ENCODE assay signal across 8 cellular contexts in genomic region chr2:99488999-99489757, GRCh38. TPM values are rescaled to one million over a fixed set of nuclear protein-coding genes. Genes with fewer than 3 reads are reported as not detected.
DNase-seq lines count a peak whose midpoint lies in the region; ATAC-seq lines count a peak whose summit lies in the region.

No MANE protein-coding gene starts in this region.

- H3K9me3 ChIP-seq in mucosa of stomach (ENCODE audit: control insufficient read depth, low read length) = no peaks in the 10 kb centered on the region

- peak overlapping the region; percentile 81 for H3K9ac ChIP-seq in mucosa of stomach (ENCODE audit: low read length)

- peak overlapping the region; percentile 97 for H3K4me3 Mint-ChIP-seq in activated T-cell treated with anti-CD3 and anti-CD28 coated beads, Interleukin-2, amount 50 U/mL, for 24 hours
- peak overlapping the region; percentile 99 for H3K4me3 Mint-ChIP-seq in stimulated activated naive CD8-positive, alpha-beta T cell treated with anti-CD3 and anti-CD28 coated beads, Interleukin-15, Interleukin-2, amounts not matched to agents 100 ng/mL and 50 ng/mL, for 24 hours

- peak overlapping the region; percentile 77 for H3K4me3 ChIP-seq in mucosa of stomach (ENCODE audit: low read length)

- H3K4me1 ChIP-seq in mucosa of stomach (ENCODE audit: control insufficient read depth, insufficient read depth, low read length) = peaks cover 5% of the 10 kb centered on the region

- peak; percentile 39 for DNase-seq in SKM-1 treated with dmso at 0.1 percent for 144 hours (lab: John Stamatoyannopoulos, UW; ENCODE audit: unreplicated experiment)
- DNase-seq in SKM-1 (lab: John Stamatoyannopoulos, UW; ENCODE audit: unreplicated experiment) = no peak
- DNase-seq in NCI-H510A (lab: John Stamatoyannopoulos, UW) = peak; percentile 28
- DNase-seq in activated T-cell treated with anti-CD3 and anti-CD28 coated beads, Interleukin-2, amount 50 U/mL, for 24 hours = peak; percentile 59

- peaks cover 26% of the 10 kb centered on the region for H3K36me3 Mint-ChIP-seq in activated T-cell treated with anti-CD3 and anti-CD28 coated beads, Interleukin-2, amount 50 U/mL, for 24 hours (ENCODE audit: low read depth)
- H3K36me3 Mint-ChIP-seq in stimulated activated naive CD8-positive, alpha-beta T cell treated with anti-CD3 and anti-CD28 coated beads, Interleukin-15, Interleukin-2, amounts not matched to agents 100 ng/mL and 50 ng/mL, for 24 hours (ENCODE audit: low read depth) = peaks cover 20% of the 10 kb centered on the region

- ATAC-seq in HG02938 (IDR thresholded peaks at IDR 0.05; ENCODE audit: unreplicated experiment) (peak; percentile 28), esophagus mucosa (peak; percentile 45)

- no peaks in the 10 kb centered on the region for H3K27me3 Mint-ChIP-seq in activated T-cell treated with anti-CD3 and anti-CD28 coated beads, Interleukin-2, amount 50 U/mL, for 24 hours
- no peaks in the 10 kb centered on the region for H3K27me3 Mint-ChIP-seq in stimulated activated naive CD8-positive, alpha-beta T cell treated with anti-CD3 and anti-CD28 coated beads, Interleukin-15, Interleukin-2, amounts not matched to agents 100 ng/mL and 50 ng/mL, for 24 hours

- peaks cover 42% of the 10 kb centered on the region for H3K4me1 Mint-ChIP-seq in activated T-cell treated with anti-CD3 and anti-CD28 coated beads, Interleukin-2, amount 50 U/mL, for 24 hours (ENCODE audit: low read depth)
- peaks cover 64% of the 10 kb centered on the region for H3K4me1 Mint-ChIP-seq in stimulated activated naive CD8-positive, alpha-beta T cell treated with anti-CD3 and anti-CD28 coated beads, Interleukin-15, Interleukin-2, amounts not matched to agents 100 ng/mL and 50 ng/mL, for 24 hours (ENCODE audit: low read depth)

- no peaks in the 10 kb centered on the region for H3K27me3 ChIP-seq in mucosa of stomach (ENCODE audit: control insufficient read depth, insufficient read depth, low read length)

- no peaks in the 10 kb centered on the region for H3K36me3 ChIP-seq in mucosa of stomach (ENCODE audit: control insufficient read depth, insufficient read depth, low read length)

- no peaks in the 10 kb centered on the region for H3K9me3 Mint-ChIP-seq in activated T-cell treated with anti-CD3 and anti-CD28 coated beads, Interleukin-2, amount 50 U/mL, for 24 hours
- no peaks in the 10 kb centered on the region for H3K9me3 Mint-ChIP-seq in stimulated activated naive CD8-positive, alpha-beta T cell treated with anti-CD3 and anti-CD28 coated beads, Interleukin-15, Interleukin-2, amounts not matched to agents 100 ng/mL and 50 ng/mL, for 24 hours

- H3K27ac Mint-ChIP-seq in activated T-cell treated with anti-CD3 and anti-CD28 coated beads, Interleukin-2, amount 50 U/mL, for 24 hours = peak overlapping the region; percentile 98
- H3K27ac Mint-ChIP-seq in stimulated activated naive CD8-positive, alpha-beta T cell treated with anti-CD3 and anti-CD28 coated beads, Interleukin-15, Interleukin-2, amounts not matched to agents 100 ng/mL and 50 ng/mL, for 24 hours = peak overlapping the region; percentile 97

RNA-seq across cellular contexts. Expression of gene REV1, which starts 0.6 kb away (rescaled TPM):
- total RNA-seq in esophagus mucosa = 26.0 TPM
